Comparison of ENCODE assay signal across 8 cellular contexts in genomic region chr20:48738399-48739304, GRCh38.
A peak's percentile ranks its signal among the peaks of the same experiment; 100 is the strongest.
DNase-seq lines count a peak whose midpoint lies in the region; ATAC-seq and TF ChIP-seq lines count a peak whose summit lies in the region.

No MANE protein-coding gene starts in this region.

- intact Hi-C loops in thyroid gland (cut with DNase I) = no loop called here

- no peak overlapping the region for H3K4me3 ChIP-seq in thyroid gland (replicated peaks in 1 of 3)

- peak; percentile 33 for ATAC-seq in HG03060 (IDR thresholded peaks at IDR 0.05; ENCODE audit: low read depth, unreplicated experiment)
- peak; percentile 93 for ATAC-seq in natural killer cell treated with Interleukin-12 subunit alpha and Interleukin-12 subunit beta and Interleukin-15 and Interleukin-18, amount 100 ng/mL, for 72 hours

- no peak overlapping the region for H3K27ac ChIP-seq in thyroid gland

- no peaks in the 10 kb centered on the region for H3K9me3 Mint-ChIP-seq in natural killer cell treated with Interleukin-12 subunit alpha and Interleukin-12 subunit beta and Interleukin-15 and Interleukin-18, amount 100 ng/mL, for 72 hours

- TF ChIP-seq POLR2A in GM19193 (IDR thresholded peaks at IDR 0.05; ENCODE audit: extremely low read depth, insufficient read depth, insufficient read length) (peak; percentile 36), thyroid gland (IDR thresholded peaks at IDR 0.05) (no peak)

- H3K27me3 Mint-ChIP-seq in natural killer cell treated with Interleukin-12 subunit alpha and Interleukin-12 subunit beta and Interleukin-15 and Interleukin-18, amount 100 ng/mL, for 72 hours = no peaks in the 10 kb centered on the region

- H3K4me1 ChIP-seq in thyroid gland = no peaks in the 10 kb centered on the region

- no peak for TF ChIP-seq CTCF in thyroid gland (IDR thresholded peaks at IDR 0.05)

- peak; percentile 84 for DNase-seq in activated CD8-positive, alpha-beta memory T cell treated with anti-CD3 and anti-CD28 coated beads, Interleukin-2, amount 50 U/mL, for 48 hours
- peak; percentile 87 for DNase-seq in natural killer cell treated with Interleukin-12 subunit alpha and Interleukin-12 subunit beta and Interleukin-15 and Interleukin-18, amount 100 ng/mL, for 72 hours (ENCODE audit: low spot score)
- no peak for DNase-seq in thyroid gland
- DNase-seq in ureter (ENCODE audit: low spot score) = no peak
- DNase-seq in effector CD8-positive, alpha-beta T cell (lab: John Stamatoyannopoulos, UW) = no peak
- no peak for DNase-seq in NCI-H2196 treated with DMSO at 0.1 percent for 48 hours (lab: John Stamatoyannopoulos, UW; ENCODE audit: unreplicated experiment)

- peaks cover 22% of the 10 kb centered on the region for H3K36me3 Mint-ChIP-seq in natural killer cell treated with Interleukin-12 subunit alpha and Interleukin-12 subunit beta and Interleukin-15 and Interleukin-18, amount 100 ng/mL, for 72 hours

- no peaks in the 10 kb centered on the region for H3K9me3 ChIP-seq in thyroid gland

- H3K4me1 Mint-ChIP-seq in natural killer cell treated with Interleukin-12 subunit alpha and Interleukin-12 subunit beta and Interleukin-15 and Interleukin-18, amount 100 ng/mL, for 72 hours (ENCODE audit: low read depth in 2 of 2) = peaks cover 67 to 70% of the 10 kb centered on the region in 2 donors

- peaks cover 0 to 4% of the 10 kb centered on the region in 2 donors for H3K36me3 ChIP-seq in thyroid gland

- no peaks in the 10 kb centered on the region for H3K27me3 ChIP-seq in thyroid gland

- 65 to 72% methylated on average over 11 of the region's 11 CpGs for whole genome bisulfite sequencing in thyroid gland, 2 donors

- peak overlapping the region; percentile 76 for H3K4me3 Mint-ChIP-seq in natural killer cell treated with Interleukin-12 subunit alpha and Interleukin-12 subunit beta and Interleukin-15 and Interleukin-18, amount 100 ng/mL, for 72 hours

- H3K27ac Mint-ChIP-seq in natural killer cell treated with Interleukin-12 subunit alpha and Interleukin-12 subunit beta and Interleukin-15 and Interleukin-18, amount 100 ng/mL, for 72 hours = peak overlapping the region; percentile 87 to 90

Comparison
In these comparisons a context has a peak if more than half of its experiments do, and no peak if none do; other contexts are left out.
1. DNase-seq: peak in activated CD8-positive, alpha-beta memory T cell treated with anti-CD3 and anti-CD28 coated beads, Interleukin-2, amount 50 U/mL, for 48 hours (single experiment) and natural killer cell treated with Interleukin-12 subunit alpha and Interleukin-12 subunit beta and Interleukin-15 and Interleukin-18, amount 100 ng/mL, for 72 hours (single experiment); none in thyroid gland (0 of 2), ureter (single experiment), effector CD8-positive, alpha-beta T cell (single experiment) and NCI-H2196 treated with DMSO at 0.1 percent for 48 hours (single experiment).